1 cellular context compared by ENCODE assay signal in genomic region chr6:46808806-46809205, GRCh38.
TF ChIP-seq lines count a peak whose summit lies in the region.

No MANE protein-coding gene starts in this region.

TF ChIP-seq in H1, 55 proteins besides CTCF, POLR2A, EP300 and RAD21 (continued from another document):
- TF ChIP-seq MAFK (IDR thresholded peaks at IDR 0.05; ENCODE audit: low read depth, low read length) (no peak), EZH2 (IDR thresholded peaks at IDR 0.05; ENCODE audit: low read depth, low read length, severe bottlenecking) (no peak), SRF (IDR thresholded peaks at IDR 0.05; ENCODE audit: low read depth, low read length) (no peak)
- TF ChIP-seq, protein P1, sequence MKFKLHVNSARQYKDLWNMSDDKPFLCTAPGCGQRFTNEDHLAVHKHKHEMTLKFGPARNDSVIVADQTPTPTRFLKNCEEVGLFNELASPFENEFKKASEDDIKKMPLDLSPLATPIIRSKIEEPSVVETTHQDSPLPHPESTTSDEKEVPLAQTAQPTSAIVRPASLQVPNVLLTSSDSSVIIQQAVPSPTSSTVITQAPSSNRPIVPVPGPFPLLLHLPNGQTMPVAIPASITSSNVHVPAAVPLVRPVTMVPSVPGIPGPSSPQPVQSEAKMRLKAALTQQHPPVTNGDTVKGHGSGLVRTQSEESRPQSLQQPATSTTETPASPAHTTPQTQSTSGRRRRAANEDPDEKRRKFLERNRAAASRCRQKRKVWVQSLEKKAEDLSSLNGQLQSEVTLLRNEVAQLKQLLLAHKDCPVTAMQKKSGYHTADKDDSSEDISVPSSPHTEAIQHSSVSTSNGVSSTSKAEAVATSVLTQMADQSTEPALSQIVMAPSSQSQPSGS (IDR thresholded peaks at IDR 0.05; ENCODE audit: low read length), result no peak
